ENCODE assay signal across 12 cellular contexts in the genomic region with DNA sequence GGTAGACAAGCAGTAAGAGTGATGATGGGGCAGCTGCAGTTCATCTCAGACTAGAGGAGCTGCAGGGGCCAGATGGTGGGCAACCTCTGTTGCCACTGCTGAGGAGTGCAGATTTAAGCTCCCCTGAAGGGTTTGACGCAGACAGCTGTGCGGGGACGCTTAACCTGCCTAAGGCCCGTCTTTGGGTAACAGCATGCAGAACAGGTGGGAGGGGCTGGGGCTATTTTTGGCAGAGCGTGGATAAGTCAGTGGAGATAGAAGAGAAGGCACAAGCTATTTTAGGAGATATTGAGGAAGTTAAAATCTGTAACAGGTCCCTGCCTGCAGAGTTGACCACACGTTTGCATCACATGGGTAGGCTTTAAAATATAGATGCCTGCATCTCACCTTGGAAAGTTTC. TPM values are rescaled to one million over a fixed set of nuclear protein-coding genes. Genes with fewer than 3 reads are reported as not detected.
A peak's percentile ranks its signal among the peaks of the same experiment; 100 is the strongest.
DNase-seq lines count a peak whose midpoint lies in the region; ATAC-seq, FAIRE-seq and TF ChIP-seq lines count a peak whose summit lies in the region.
"Had no signal": no experiment of that assay in that cellular context is flagged by ENCODE, and none has a peak within 500 bp of the region (broad histone marks: within the 10 kb centered on the region; RNA-seq: fewer than 3 reads in every experiment).

No MANE protein-coding gene starts in this region.

- H3K4me3 Mint-ChIP-seq in activated CD4-positive, alpha-beta memory T cell treated with anti-CD3 and anti-CD28 coated beads, Interleukin-2, amount 10 ng/mL, durations not matched to agents 7 days and 5 days: no peak overlapping the region
- peak overlapping the region in 5 of 10 donors; percentile 10 to 53 (median 26) for H3K4me3 Mint-ChIP-seq in naive thymus-derived CD8-positive, alpha-beta T cell

- ATAC-seq in HG02678 (IDR thresholded peaks at IDR 0.05; ENCODE audit: unreplicated experiment): peak; percentile 27
- ATAC-seq in naive thymus-derived CD8-positive, alpha-beta T cell: no peak

- H3K9me3 Mint-ChIP-seq in activated CD4-positive, alpha-beta memory T cell treated with anti-CD3 and anti-CD28 coated beads, Interleukin-2, amount 10 ng/mL, durations not matched to agents 7 days and 5 days: peaks cover 2% of the 10 kb centered on the region
- H3K9me3 Mint-ChIP-seq in naive thymus-derived CD8-positive, alpha-beta T cell: peaks cover 0 to 1% (median 0%) of the 10 kb centered on the region in 9 donors

- no peaks in the 10 kb centered on the region for H3K27me3 Mint-ChIP-seq in activated CD4-positive, alpha-beta memory T cell treated with anti-CD3 and anti-CD28 coated beads, Interleukin-2, amount 10 ng/mL, durations not matched to agents 7 days and 5 days
- no peaks in the 10 kb centered on the region for H3K27me3 Mint-ChIP-seq in naive thymus-derived CD8-positive, alpha-beta T cell

- POLR2A ChIA-PET in activated CD4-positive, alpha-beta memory T cell treated with anti-CD3 and anti-CD28 coated beads, Interleukin-2, amount 10 ng/mL, durations not matched to agents 7 days and 5 days (lab: Charles Lee): no interaction called here
- POLR2A ChIA-PET in naive thymus-derived CD8-positive, alpha-beta T cell (lab: Charles Lee): no interaction called here

- TF ChIP-seq POLR2A in GM12892 (IDR thresholded peaks at IDR 0.05; ENCODE audit: low read depth, low read length): no peak

- CTCF ChIA-PET in activated CD4-positive, alpha-beta memory T cell treated with anti-CD3 and anti-CD28 coated beads, Interleukin-2, amount 10 ng/mL, durations not matched to agents 7 days and 5 days (lab: Charles Lee): no interaction called here

- FAIRE-seq in GM12892 (lab: Jason Lieb, UNC): peak; percentile 98

- peak overlapping the region; percentile 42 for H3K27ac Mint-ChIP-seq in activated CD4-positive, alpha-beta memory T cell treated with anti-CD3 and anti-CD28 coated beads, Interleukin-2, amount 10 ng/mL, durations not matched to agents 7 days and 5 days
- peak overlapping the region in 6 of 10 donors; percentile 24 to 83 (median 64) for H3K27ac Mint-ChIP-seq in naive thymus-derived CD8-positive, alpha-beta T cell

- DNase-seq in GM12892 (ENCODE audit: insufficient read length) (no peak), KG1 (lab: John Stamatoyannopoulos, UW) (no peak), NCI-H2081 treated with DMSO at 0.1 percent for 48 hours (lab: John Stamatoyannopoulos, UW) (no peak), medulla oblongata (ENCODE audit: extremely low spot score) (no peak)
- DNase-seq in activated CD4-positive, alpha-beta memory T cell treated with anti-CD3 and anti-CD28 coated beads, Interleukin-2, amount 10 ng/mL, durations not matched to agents 7 days and 5 days: no peak
- DNase-seq in naive thymus-derived CD8-positive, alpha-beta T cell: no peak
- DNase-seq in activated CD4-positive, CD25-positive, alpha-beta regulatory T cell (lab: John Stamatoyannopoulos, UW): no peak
- DNase-seq: activated CD4-positive, alpha-beta T cell treated with anti-CD3 and anti-CD28 coated beads, Interleukin-2, amount 50 U/mL, for 1 hour; IMR-90; ovary had no signal

- peaks cover 94% of the 10 kb centered on the region for H3K4me1 Mint-ChIP-seq in activated CD4-positive, alpha-beta memory T cell treated with anti-CD3 and anti-CD28 coated beads, Interleukin-2, amount 10 ng/mL, durations not matched to agents 7 days and 5 days
- H3K4me1 Mint-ChIP-seq in naive thymus-derived CD8-positive, alpha-beta T cell: peaks cover 58 to 94% (median 85%) of the 10 kb centered on the region in 4 donors

- peaks cover 77% of the 10 kb centered on the region for H3K36me3 Mint-ChIP-seq in activated CD4-positive, alpha-beta memory T cell treated with anti-CD3 and anti-CD28 coated beads, Interleukin-2, amount 10 ng/mL, durations not matched to agents 7 days and 5 days (ENCODE audit: low read depth)
- peaks cover 0 to 53% (median 2%) of the 10 kb centered on the region in 3 donors for H3K36me3 Mint-ChIP-seq in naive thymus-derived CD8-positive, alpha-beta T cell

RNA-seq across cellular contexts. Expression of a gene that starts 10.5 kb away (rescaled TPM):
- 113 TPM for polyA plus RNA-seq in GM12892 (2012; ENCODE audit: missing spikeins)
- 100 to 1,000 TPM; 389 to 410 TPM for total RNA-seq in activated CD4-positive, alpha-beta memory T cell treated with anti-CD3 and anti-CD28 coated beads, Interleukin-2, amount 10 ng/mL, durations not matched to agents 7 days and 5 days
- 100 to 1,000 TPM; 123 to 124 TPM for total RNA-seq in naive thymus-derived CD8-positive, alpha-beta T cell
- 100 to 1,000 TPM; 120 to 218 (median 137) TPM for polyA plus RNA-seq in naive thymus-derived CD8-positive, alpha-beta T cell

RNA-seq across cellular contexts. Expression of a gene that starts 50.2 kb away (rescaled TPM):
- polyA plus RNA-seq in GM12892 (2012; ENCODE audit: missing spikeins): not detected
- total RNA-seq in activated CD4-positive, alpha-beta memory T cell treated with anti-CD3 and anti-CD28 coated beads, Interleukin-2, amount 10 ng/mL, durations not matched to agents 7 days and 5 days: not detected
- not detected for total RNA-seq in naive thymus-derived CD8-positive, alpha-beta T cell
- not detected for polyA plus RNA-seq in naive thymus-derived CD8-positive, alpha-beta T cell
- total RNA-seq: cerebellum had no signal
- polyA plus RNA-seq: IMR-90 had no signal
